ENCODE assay signal across 20 cellular contexts in the genomic region with DNA sequence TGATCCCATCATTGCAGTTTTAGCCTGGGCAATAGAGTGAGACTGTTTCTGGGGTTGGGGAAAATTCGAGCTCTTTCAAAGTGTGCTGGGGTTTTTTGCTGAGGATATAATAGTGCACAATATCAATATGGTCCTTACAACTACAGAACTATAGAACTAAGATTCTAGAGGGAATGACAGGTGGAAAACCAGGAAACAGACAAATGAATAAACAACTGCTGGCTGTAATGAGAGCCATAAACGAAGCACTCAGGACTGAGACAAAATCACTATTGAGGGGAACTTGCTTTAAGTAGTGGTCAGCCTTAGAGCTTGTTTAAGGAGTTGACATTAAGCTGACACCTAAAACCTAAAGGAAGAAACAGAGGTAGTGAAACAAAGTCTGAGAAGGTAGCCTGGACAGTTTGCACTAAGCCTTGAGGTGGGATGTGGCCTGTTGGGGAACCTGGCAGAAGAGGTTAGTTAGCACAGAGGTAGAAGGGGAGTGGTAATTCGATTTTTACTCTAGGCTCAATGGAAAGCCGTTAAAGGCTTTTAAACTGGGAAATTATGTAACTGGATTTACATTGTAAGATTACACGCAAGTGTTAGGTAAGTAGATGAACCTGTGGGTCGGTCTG. TPM values are rescaled to one million over a fixed set of nuclear protein-coding genes. Genes with fewer than 3 reads are reported as not detected.
DNase-seq lines count a peak whose midpoint lies in the region; ATAC-seq and TF ChIP-seq lines count a peak whose summit lies in the region.
"Had no signal": no experiment of that assay in that cellular context is flagged by ENCODE, and none has a peak within 500 bp of the region (broad histone marks: within the 10 kb centered on the region; RNA-seq: fewer than 3 reads in every experiment).

No MANE protein-coding gene starts in this region.

- H3K36me3 ChIP-seq in GM23338 (ENCODE audit: insufficient read depth) (no peaks in the 10 kb centered on the region), colonic mucosa (no peaks in the 10 kb centered on the region), neutrophil (no peaks in the 10 kb centered on the region)
- H3K36me3 ChIP-seq: suprapubic skin had no signal

- peaks cover 8% of the 10 kb centered on the region; the same call in 1 of the 2 replicates for H3K4me1 ChIP-seq in GM23338 (ENCODE audit: insufficient read depth)
- H3K4me1 ChIP-seq in colonic mucosa = no peaks in the 10 kb centered on the region
- H3K4me1 ChIP-seq in neutrophil (ENCODE audit: control insufficient read depth in 1 of 2, insufficient read depth in 1 of 2, low read depth in 1 of 2, low read length in 1 of 2) = peaks cover 19 to 24% of the 10 kb centered on the region in 2 experiments

- H3K9ac ChIP-seq in colonic mucosa (ENCODE audit: low read depth in 2 of 2, low read length in 2 of 2) = peak overlapping the region in 1 of 2 donors; percentile 51

- H3K36me3 Mint-ChIP-seq in GM23338 (ENCODE audit: low read depth) = peaks cover 4% of the 10 kb centered on the region; the same call in 2 of the 3 replicates

- peaks cover 11% of the 10 kb centered on the region for H3K4me1 Mint-ChIP-seq in GM23338

- peak overlapping the region; percentile 20; the same call in 1 of the 2 replicates for H3K27ac Mint-ChIP-seq in GM23338
- H3K27ac Mint-ChIP-seq: activated CD8-positive, alpha-beta memory T cell treated with anti-CD3 and anti-CD28 coated beads, Interleukin-2, amount 10 ng/mL, durations not matched to agents 7 days and 5 days; nephron progenitor cell had no signal

- peak; percentile 65 for ATAC-seq in GM23338
- ATAC-seq in HG02571 (IDR thresholded peaks at IDR 0.05; ENCODE audit: unreplicated experiment) = no peak
- ATAC-seq: activated CD8-positive, alpha-beta memory T cell treated with anti-CD3 and anti-CD28 coated beads, Interleukin-2, amount 10 ng/mL, durations not matched to agents 7 days and 5 days had no signal

- no peaks in the 10 kb centered on the region for H3K27me3 ChIP-seq in GM23338 (ENCODE audit: insufficient read depth)
- no peaks in the 10 kb centered on the region for H3K27me3 ChIP-seq in colonic mucosa
- H3K27me3 ChIP-seq in neutrophil = no peaks in the 10 kb centered on the region
- H3K27me3 ChIP-seq: spleen, suprapubic skin had no signal

- TF ChIP-seq CTCF in GM23338 (conservative IDR thresholded peaks at IDR 0.05; ENCODE audit: low read depth in 2 of 2) (no peak), colonic mucosa (IDR thresholded peaks at IDR 0.05) (no peak), neutrophil (IDR thresholded peaks at IDR 0.05) (no peak)

- peak; percentile 20 for DNase-seq in NCI-H2107 treated with DMSO at 0.1 percent for 48 hours (lab: John Stamatoyannopoulos, UW; ENCODE audit: unreplicated experiment)
- no peak for DNase-seq in NCI-H2107 (lab: John Stamatoyannopoulos, UW)
- DNase-seq in GM23338 (ENCODE audit: low spot score) = no peak
- DNase-seq in colonic mucosa = peak; percentile 22
- DNase-seq in islet precursor cell = no peak
- DNase-seq in A172 (ENCODE audit: low spot score) = no peak
- DNase-seq: 8988T; activated CD4-positive, alpha-beta T cell treated with anti-CD3 and anti-CD28 coated beads for 1 hour; activated CD8-positive, alpha-beta memory T cell treated with anti-CD3 and anti-CD28 coated beads, Interleukin-2, amount 10 ng/mL, durations not matched to agents 7 days and 5 days; activated gamma-delta T cell; DND-41; effector CD8-positive, alpha-beta T cell; HCEC 1CT; NCI-H526; nephron progenitor cell; spleen; stimulated activated CD8-positive, alpha-beta memory T cell treated with anti-CD3 and anti-CD28 coated beads, Interleukin-4, amount 100 ng/mL, for 48 hours had no signal

- H3K27ac ChIP-seq in GM23338 (ENCODE audit: low read depth) (no peak overlapping the region), colonic mucosa (peak overlapping the region; percentile 26), neutrophil (peak overlapping the region; percentile 75)
- H3K27ac ChIP-seq: suprapubic skin had no signal

- no peaks in the 10 kb centered on the region for H3K27me3 Mint-ChIP-seq in GM23338 (ENCODE audit: insufficient read depth, low read depth, poor library complexity)
- H3K27me3 Mint-ChIP-seq: activated CD8-positive, alpha-beta memory T cell treated with anti-CD3 and anti-CD28 coated beads, Interleukin-2, amount 10 ng/mL, durations not matched to agents 7 days and 5 days had no signal

- H2AFZ ChIP-seq in GM23338 = no peak overlapping the region

- H3F3A ChIP-seq in GM23338 (replicated peaks; ENCODE audit: low read depth) = no peaks in the 10 kb centered on the region

- no peak overlapping the region for H3K4me2 ChIP-seq in GM23338

- H3K9me3 ChIP-seq in colonic mucosa = no peaks in the 10 kb centered on the region
- no peaks in the 10 kb centered on the region for H3K9me3 ChIP-seq in neutrophil
- H3K9me3 ChIP-seq: spleen, suprapubic skin had no signal

- intact Hi-C loops in colonic mucosa (cut with DNase I) = no loop called here

- no peak overlapping the region for H3K4me3 ChIP-seq in GM23338
- H3K4me3 ChIP-seq in colonic mucosa = no peak overlapping the region
- no peak overlapping the region for H3K4me3 ChIP-seq in neutrophil (ENCODE audit: low read depth in 1 of 2, low read length in 1 of 2)
- H3K4me3 ChIP-seq: spleen, suprapubic skin had no signal

- H3K9me2 ChIP-seq in GM23338 (ENCODE audit: insufficient read depth) = no peaks in the 10 kb centered on the region

- no peak overlapping the region for H3K4me3 Mint-ChIP-seq in GM23338
- H3K4me3 Mint-ChIP-seq: activated CD8-positive, alpha-beta memory T cell treated with anti-CD3 and anti-CD28 coated beads, Interleukin-2, amount 10 ng/mL, durations not matched to agents 7 days and 5 days; nephron progenitor cell had no signal

- H4K20me1 ChIP-seq in GM23338 (replicated peaks; ENCODE audit: insufficient read depth) = no peaks in the 10 kb centered on the region; the same call in none of the 2 replicates

- H3K9me3 Mint-ChIP-seq in GM23338 = 0 out of 3 replicates have a peak, but pooled peaks cover 3% of the 10 kb centered on the region

- peaks cover 91% of the 10 kb centered on the region for H3K79me2 ChIP-seq in GM23338 (replicated peaks; ENCODE audit: insufficient read depth)

TF ChIP-seq in GM23338, 12 proteins besides CTCF, POLR2A, EP300 and RAD21:
- TF ChIP-seq ZNF114 (CRISPR knock-in tag; IDR thresholded peaks at IDR 0.05) (no peak), STAT1 (IDR thresholded peaks at IDR 0.05; ENCODE audit: unreplicated experiment) (no peak), CREB1 (CRISPR knock-in tag; IDR thresholded peaks at IDR 0.05; ENCODE audit: low read depth) (no peak), ZNF331 (CRISPR knock-in tag; IDR thresholded peaks at IDR 0.05; ENCODE audit: low read depth) (no peak), EZH2phosphoT487 (IDR thresholded peaks at IDR 0.05; ENCODE audit: unreplicated experiment) (no peak), POLR2AphosphoS5 (IDR thresholded peaks at IDR 0.05; ENCODE audit: low read depth) (no peak), NANOG (IDR thresholded peaks at IDR 0.05; ENCODE audit: borderline replicate concordance) (no peak)

RNA-seq across cellular contexts. Expression of gene LCLAT1, which starts 33.8 kb away (rescaled TPM):
- total RNA-seq in GM23338 (2014; rRNA removed; shearing (Covaris generic)) = 30.1 and 36.8 TPM in 2 replicates
- polyA plus RNA-seq in GM23338 (2016; fragmentation: Nextera tagmentation; extraction: Ambion mirVana) = 11.2 and 11.5 TPM in 2 replicates
- total RNA-seq in colonic mucosa = 10 to 100 TPM; 20.0 to 25.5 TPM
- 19.0 and 27.7 TPM in 2 replicates for total RNA-seq in A172 (2014; rRNA removed; shearing (Covaris generic))

Comparison
In these comparisons a context has a peak if more than half of its experiments do, and no peak if none do; other contexts are left out.
1. DNase-seq: peak in NCI-H2107 treated with DMSO at 0.1 percent for 48 hours (single experiment) and colonic mucosa (single experiment); none in NCI-H2107 (single experiment), GM23338 (single experiment), islet precursor cell (single experiment) and A172 (single experiment).